ENCODE assay signal across 8 cellular contexts in the genomic region with DNA sequence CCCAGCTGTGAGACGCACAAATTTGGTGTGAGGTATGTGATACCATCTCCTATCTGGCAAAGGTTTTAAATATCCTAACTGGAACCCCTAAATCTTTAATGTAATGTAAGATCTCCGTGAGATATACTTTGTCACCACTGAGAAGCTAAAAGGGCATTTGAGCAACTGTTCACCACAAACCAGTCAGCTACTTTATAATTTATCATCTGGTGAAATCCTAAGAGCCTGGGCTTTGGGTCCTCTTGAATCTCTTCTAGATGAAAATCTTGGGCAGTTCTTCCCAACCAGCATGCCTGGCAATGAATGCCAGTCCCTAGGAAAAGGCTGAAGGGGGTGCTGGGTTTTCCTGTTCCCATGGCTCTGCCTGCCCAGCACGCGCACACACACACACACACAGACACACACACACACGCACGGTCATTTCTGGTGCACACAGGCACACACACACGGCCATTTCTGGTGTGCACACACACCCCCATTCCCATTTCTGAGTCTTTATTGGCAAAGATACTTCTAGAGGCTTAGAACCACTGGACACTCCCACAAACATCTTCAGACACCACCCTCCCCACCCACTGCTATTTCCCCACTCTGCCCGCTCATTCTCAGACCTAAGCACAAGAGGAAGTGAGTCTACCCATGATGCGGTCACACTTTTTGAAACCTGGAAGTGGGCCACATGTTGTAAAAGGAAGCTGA.
DNase-seq lines count a peak whose midpoint lies in the region; ATAC-seq and TF ChIP-seq lines count a peak whose summit lies in the region.

No MANE protein-coding gene starts in this region.

- H3K36me3 Mint-ChIP-seq in activated CD8-positive, alpha-beta memory T cell treated with anti-CD3 and anti-CD28 coated beads, Interleukin-2, amount 10 ng/mL, durations not matched to agents 7 days and 5 days = peaks cover 9% of the 10 kb centered on the region
- no peaks in the 10 kb centered on the region for H3K36me3 Mint-ChIP-seq in osteocyte (ENCODE audit: unreplicated experiment)

- H3K4me3 Mint-ChIP-seq in activated CD8-positive, alpha-beta memory T cell treated with anti-CD3 and anti-CD28 coated beads, Interleukin-2, amount 10 ng/mL, durations not matched to agents 7 days and 5 days = peak overlapping the region; percentile 67
- no peak overlapping the region for H3K4me3 Mint-ChIP-seq in osteocyte (ENCODE audit: unreplicated experiment)

- H3K36me3 ChIP-seq in thyroid gland = no peaks in the 10 kb centered on the region

- TF ChIP-seq POLR2A in thyroid gland (IDR thresholded peaks at IDR 0.05) = no peak

- H3K4me1 Mint-ChIP-seq in activated CD8-positive, alpha-beta memory T cell treated with anti-CD3 and anti-CD28 coated beads, Interleukin-2, amount 10 ng/mL, durations not matched to agents 7 days and 5 days = peaks cover 73% of the 10 kb centered on the region
- H3K4me1 Mint-ChIP-seq in osteocyte (ENCODE audit: unreplicated experiment) = peaks cover 54% of the 10 kb centered on the region

- no peaks in the 10 kb centered on the region for H3K9me3 ChIP-seq in thyroid gland

- H3K4me3 ChIP-seq in GM12864 (ENCODE audit: low read depth, low read length) = peak overlapping the region; percentile 5; the same call in 1 of the 2 replicates
- H3K4me3 ChIP-seq in thyroid gland (replicated peaks in 1 of 3) = no peak overlapping the region

- H3K9me3 Mint-ChIP-seq in activated CD8-positive, alpha-beta memory T cell treated with anti-CD3 and anti-CD28 coated beads, Interleukin-2, amount 10 ng/mL, durations not matched to agents 7 days and 5 days (ENCODE audit: low read depth) = no peaks in the 10 kb centered on the region
- no peaks in the 10 kb centered on the region for H3K9me3 Mint-ChIP-seq in osteocyte (ENCODE audit: unreplicated experiment)

- intact Hi-C loops in thyroid gland (cut with DNase I) = no loop called here

- H3K27ac ChIP-seq in epithelial cell of prostate (peak overlapping the region; percentile 95), thyroid gland (peak overlapping the region; percentile 15 to 27 (median 19))

- H3K27me3 ChIP-seq in thyroid gland = no peaks in the 10 kb centered on the region

- peaks cover 24 to 35% of the 10 kb centered on the region in 2 donors for H3K4me1 ChIP-seq in thyroid gland

- H3K27me3 Mint-ChIP-seq in activated CD8-positive, alpha-beta memory T cell treated with anti-CD3 and anti-CD28 coated beads, Interleukin-2, amount 10 ng/mL, durations not matched to agents 7 days and 5 days = no peaks in the 10 kb centered on the region
- no peaks in the 10 kb centered on the region for H3K27me3 Mint-ChIP-seq in osteocyte (ENCODE audit: unreplicated experiment)

- DNase-seq in GM12864 (ENCODE audit: low read depth) (peak; percentile 97), NCI-H69 (lab: John Stamatoyannopoulos, UW) (peak; percentile 91), epithelial cell of prostate (ENCODE audit: low read depth, low spot score) (peak; percentile 95), osteocyte (ENCODE audit: extremely low spot score, unreplicated experiment) (no peak), thyroid gland (peak; percentile 70 to 76), DMS114 treated with DMSO at 0.1 percent for 48 hours (lab: John Stamatoyannopoulos, UW; ENCODE audit: unreplicated experiment) (no peak)
- DNase-seq in activated CD8-positive, alpha-beta memory T cell treated with anti-CD3 and anti-CD28 coated beads, Interleukin-2, amount 10 ng/mL, durations not matched to agents 7 days and 5 days = peak; percentile 92

- 44 to 50% methylated on average over 9 of the region's 9 CpGs for WGBS in thyroid gland, 2 donors

- peak; percentile 53 for ATAC-seq in HG02610 (IDR thresholded peaks at IDR 0.05; ENCODE audit: unreplicated experiment)
- ATAC-seq in activated CD8-positive, alpha-beta memory T cell treated with anti-CD3 and anti-CD28 coated beads, Interleukin-2, amount 10 ng/mL, durations not matched to agents 7 days and 5 days = peak; percentile 93

- no peak for TF ChIP-seq CTCF in GM12864 (IDR thresholded peaks at IDR 0.05; ENCODE audit: low read depth, low read length, missing control alignments)
- TF ChIP-seq CTCF in osteocyte (IDR thresholded peaks at IDR 0.05) = no peak
- no peak for TF ChIP-seq CTCF in thyroid gland (IDR thresholded peaks at IDR 0.05)

- CTCF ChIA-PET in activated CD8-positive, alpha-beta memory T cell treated with anti-CD3 and anti-CD28 coated beads, Interleukin-2, amount 10 ng/mL, durations not matched to agents 7 days and 5 days (lab: Charles Lee) = interaction anchor here (0.6 to 1.7 kb wide), 10 partner anchors 10 to 229 kb away, joined by 3 to 15 read pairs (median 4); no protein-coding TSS in a partner anchor

- H3K27ac Mint-ChIP-seq in activated CD8-positive, alpha-beta memory T cell treated with anti-CD3 and anti-CD28 coated beads, Interleukin-2, amount 10 ng/mL, durations not matched to agents 7 days and 5 days = peak overlapping the region; percentile 90
- H3K27ac Mint-ChIP-seq in osteocyte (ENCODE audit: unreplicated experiment) = peak overlapping the region; percentile 43

Comparison
In these comparisons a context has a peak if more than half of its experiments do, and no peak if none do; other contexts are left out.
1. DNase-seq: peak in GM12864 (single experiment), NCI-H69 (single experiment), activated CD8-positive, alpha-beta memory T cell treated with anti-CD3 and anti-CD28 coated beads, Interleukin-2, amount 10 ng/mL, durations not matched to agents 7 days and 5 days (single experiment), epithelial cell of prostate (single experiment) and thyroid gland (2 of 2); none in osteocyte (single experiment) and DMS114 treated with DMSO at 0.1 percent for 48 hours (single experiment).